8 cellular contexts compared by ENCODE assay signal in genomic region chr13:50529154-50529882, GRCh38.
A peak's percentile ranks its signal among the peaks of the same experiment; 100 is the strongest.
DNase-seq lines count a peak whose midpoint lies in the region; ATAC-seq and TF ChIP-seq lines count a peak whose summit lies in the region.

No MANE protein-coding gene starts in this region.

- no peak overlapping the region for H3K4me3 ChIP-seq in HEK293 (ENCODE audit: low read depth, low read length)
- H3K4me3 ChIP-seq in lung: no peak overlapping the region
- no peak overlapping the region for H3K4me3 ChIP-seq in testis

- H3K27me3 ChIP-seq in lung (ENCODE audit: control insufficient read depth, insufficient read depth) (no peaks in the 10 kb centered on the region), testis (no peaks in the 10 kb centered on the region)

- H3K36me3 ChIP-seq in HEK293 (ENCODE audit: control insufficient read depth in 2 of 2, insufficient read depth in 1 of 2, low read length in 2 of 2) (no peaks in the 10 kb centered on the region), lung (ENCODE audit: control insufficient read depth in 2 of 2, insufficient read depth in 2 of 2, low read length in 2 of 2) (no peaks in the 10 kb centered on the region), testis (ENCODE audit: low read depth, missing control alignments) (no peaks in the 10 kb centered on the region)

- TF ChIP-seq CTCF in AG09319 (IDR thresholded peaks at IDR 0.05; ENCODE audit: low read depth, low read length) (no peak), HEK293 (tag by site-specific recombination; IDR thresholded peaks at IDR 0.05) (no peak), RWPE1 (conservative IDR thresholded peaks at IDR 0.05; ENCODE audit: low read depth) (no peak), lung (IDR thresholded peaks at IDR 0.05; ENCODE audit: control extremely low read depth, extremely low read depth) (no peak), testis (IDR thresholded peaks at IDR 0.05) (no peak)

- ATAC-seq in lung (ENCODE audit: insufficient read depth, low FRiP score): peak; percentile 70

- DNase-seq in AG09319 (ENCODE audit: extremely low read depth, low read depth): peak; percentile 48
- peak; percentile 59 for DNase-seq in RWPE1 (ENCODE audit: low spot score)
- DNase-seq in dermis microvascular lymphatic vessel endothelial cell (ENCODE audit: low read depth in 2 of 2): peak; percentile 74 to 89
- DNase-seq in lung (ENCODE audit: low spot score): peak; percentile 84
- DNase-seq in testis: peak; percentile 65
- DNase-seq in RKO (ENCODE audit: low spot score): no peak
- DNase-seq in iPS-NIHi7 (ENCODE audit: extremely low spot score): no peak

- CTCF ChIA-PET in HEK293 (lab: Yijun Ruan, JAX) (interaction anchor here (1.3 kb wide), 1 partner anchor 444 kb away, joined by 3 read pairs; no protein-coding TSS in a partner anchor), RWPE1 (lab: Yijun Ruan, JAX) (no interaction called here)

- H3K9me3 ChIP-seq in HEK293 (ENCODE audit: control insufficient read depth, insufficient read depth, low read depth, low read length) (no peaks in the 10 kb centered on the region), lung (ENCODE audit: control insufficient read depth in 2 of 2, insufficient read depth in 1 of 2, low read length in 1 of 2) (no peaks in the 10 kb centered on the region), testis (no peaks in the 10 kb centered on the region)

- H3K27ac ChIP-seq in HEK293 (ENCODE audit: extremely low read depth, low read depth, low read length) (peak overlapping the region; percentile 95), RWPE1 (peak overlapping the region; percentile 67), lung (ENCODE audit: low read depth in 1 of 2, low read length in 1 of 2) (peak overlapping the region; percentile 30 to 88), testis (peak overlapping the region; percentile 19 to 31)

- no peak for TF ChIP-seq POLR2A in testis (IDR thresholded peaks at IDR 0.05)

- intact Hi-C loops in testis (cut with DNase I; ENCODE audit: low total_unique reads): no loop called here

- WGBS in lung, 2 donors: 38 to 61% methylated on average over 12 of the region's 12 CpGs
- 55 to 61% methylated on average over 11 to 12 of the region's 12 CpGs for WGBS in testis, 2 donors

- H3K4me1 ChIP-seq in HEK293 (ENCODE audit: control insufficient read depth, insufficient read depth, low read length): peaks cover 5% of the 10 kb centered on the region
- peaks cover 2 to 7% of the 10 kb centered on the region in 2 donors for H3K4me1 ChIP-seq in lung (ENCODE audit: control insufficient read depth in 2 of 2, insufficient read depth in 2 of 2, low read length in 2 of 2)
- peaks cover 19% of the 10 kb centered on the region for H3K4me1 ChIP-seq in testis

- POLR2A ChIA-PET in HEK293 (lab: Yijun Ruan, JAX) (interaction anchor here (0.9 kb wide), 1 partner anchor 12 kb away, joined by 3 read pairs; no protein-coding TSS in a partner anchor), RWPE1 (lab: Yijun Ruan, JAX; ENCODE audit: low non-redundant PET) (interaction anchor here (0.9 kb wide), 1 partner anchor 405 kb away, joined by 4 read pairs; no protein-coding TSS in a partner anchor)

TF ChIP-seq in HEK293, 187 proteins besides CTCF, POLR2A, EP300 and RAD21 (continues in another document):
- no peak for TF ChIP-seq ZSCAN4 (tag by site-specific recombination; IDR thresholded peaks at IDR 0.05)
- no peak for TF ChIP-seq ZNF571 (tag by site-specific recombination; IDR thresholded peaks at IDR 0.05)
- peak; percentile 18 for TF ChIP-seq ZNF366 (tag by site-specific recombination; conservative IDR thresholded peaks at IDR 0.05)
- TF ChIP-seq ZBTB49 (tag by site-specific recombination; IDR thresholded peaks at IDR 0.05; ENCODE audit: low read depth): no peak
- TF ChIP-seq ZNF221 (tag by site-specific recombination; IDR thresholded peaks at IDR 0.05; ENCODE audit: borderline replicate concordance): no peak
- TF ChIP-seq ZNF660 (tag by site-specific recombination; IDR thresholded peaks at IDR 0.05): peak; percentile 73; the same call in 1 of the 2 replicates
- no peak for TF ChIP-seq ZNF645 (tag by site-specific recombination; IDR thresholded peaks at IDR 0.05)
- peak; percentile 98 for TF ChIP-seq PRDM10 (tag by site-specific recombination; IDR thresholded peaks at IDR 0.05)
- TF ChIP-seq SCRT1 (tag by site-specific recombination; IDR thresholded peaks at IDR 0.05; ENCODE audit: borderline replicate concordance): peak; percentile 95
- TF ChIP-seq ZNF48 (tag by site-specific recombination; IDR thresholded peaks at IDR 0.05): no peak
- no peak for TF ChIP-seq ZNF624 (tag by site-specific recombination; IDR thresholded peaks at IDR 0.05)
- peak; percentile 72; the same call in 1 of the 2 replicates for TF ChIP-seq ZNF610 (tag by site-specific recombination; IDR thresholded peaks at IDR 0.05; ENCODE audit: borderline replicate concordance)
- no peak for TF ChIP-seq MEIS1 (CRISPR knock-in tag; IDR thresholded peaks at IDR 0.05; ENCODE audit: borderline replicate concordance)
- TF ChIP-seq ZNF335 (tag by site-specific recombination; conservative IDR thresholded peaks at IDR 0.05): 0 out of 2 replicates have a peak, but pooled peaks have one; percentile 38
- no peak for TF ChIP-seq ZNF623 (tag by site-specific recombination; IDR thresholded peaks at IDR 0.05)

Comparison
In these comparisons a context has a peak if more than half of its experiments do, and no peak if none do; other contexts are left out.
1. DNase-seq: peak in AG09319 (single experiment), RWPE1 (single experiment), dermis microvascular lymphatic vessel endothelial cell (2 of 2), lung (single experiment) and testis (single experiment); none in RKO (single experiment) and iPS-NIHi7 (single experiment).
2. H3K27ac ChIP-seq: peak in every context shown above with its lines; median percentile 95 in HEK293; 67 in RWPE1; 59 in lung; 25 in testis.